8 cellular contexts compared by ENCODE assay signal in genomic region chr18:77054606-77055428, GRCh38.
A peak's percentile ranks its signal among the peaks of the same experiment; 100 is the strongest.
DNase-seq lines count a peak whose midpoint lies in the region; ATAC-seq, FAIRE-seq and TF ChIP-seq lines count a peak whose summit lies in the region.

No MANE protein-coding gene starts in this region.

- peak overlapping the region; percentile 86 to 94 for H3K27ac ChIP-seq in left lung

- peaks cover 64% of the 10 kb centered on the region for H3K4me1 Mint-ChIP-seq in central memory CD8-positive, alpha-beta T cell

- H3K27me3 Mint-ChIP-seq in central memory CD8-positive, alpha-beta T cell, result no peaks in the 10 kb centered on the region

- TF ChIP-seq CTCF in left lung (IDR thresholded peaks at IDR 0.05), result peak in 1 of 2 donors; percentile 50

- peak overlapping the region; percentile 88 for H3K27ac Mint-ChIP-seq in central memory CD8-positive, alpha-beta T cell (ENCODE audit: low read depth)

- H3K4me3 ChIP-seq in left lung, result no peak overlapping the region

- no peaks in the 10 kb centered on the region for H3K9me3 ChIP-seq in left lung

- DNase-seq in GM18507 (ENCODE audit: extremely low spot score, insufficient read length, low read depth) (peak; percentile 76), NCI-H187 treated with DMSO at 0.1 percent for 48 hours (lab: John Stamatoyannopoulos, UW) (peak; percentile 53), left lung (peak; percentile 90 to 93), NCI-H345 (lab: John Stamatoyannopoulos, UW) (no peak)
- DNase-seq in activated CD4-positive, CD25-positive, alpha-beta regulatory T cell (lab: John Stamatoyannopoulos, UW), result peak; percentile 16 to 68 (median 56)
- peak; percentile 68 to 81 for DNase-seq in central memory CD8-positive, alpha-beta T cell (ENCODE audit: low spot score in 2 of 2)
- DNase-seq in stimulated activated CD4-positive, alpha-beta T cell treated with anti-CD3 and anti-CD28 coated beads, Interleukin-2, amount 100 ng/mL, for 4 hours (ENCODE audit: low read depth), result peak; percentile 57

- H3K36me3 ChIP-seq in left lung, result no peaks in the 10 kb centered on the region

- peak; percentile 96 for FAIRE-seq in GM18507 (lab: Jason Lieb, UNC)

- no peaks in the 10 kb centered on the region for H3K27me3 ChIP-seq in left lung

- no peaks in the 10 kb centered on the region for H3K9me3 Mint-ChIP-seq in central memory CD8-positive, alpha-beta T cell

- intact Hi-C loops in left lung (cut with DNase I), result loop anchor here in 1 of 2 donors (5.0 kb wide), 1 partner anchor 48 kb away; no protein-coding TSS in a partner anchor

- ATAC-seq in HG02840 (IDR thresholded peaks at IDR 0.05; ENCODE audit: low FRiP score, unreplicated experiment), result peak; percentile 85
- peak; percentile 87 for ATAC-seq in central memory CD8-positive, alpha-beta T cell (replicated peaks; ENCODE audit: extremely low read depth, poor library complexity, severe bottlenecking)
- peak; percentile 76 for ATAC-seq in left lung

- peak overlapping the region; percentile 70 for H3K4me3 Mint-ChIP-seq in central memory CD8-positive, alpha-beta T cell

- peaks cover 29 to 64% of the 10 kb centered on the region in 2 donors for H3K4me1 ChIP-seq in left lung

- peaks cover 24% of the 10 kb centered on the region for H3K36me3 Mint-ChIP-seq in central memory CD8-positive, alpha-beta T cell (ENCODE audit: insufficient read depth)
